ENCODE assay signal across 8 cellular contexts in the genomic region with DNA sequence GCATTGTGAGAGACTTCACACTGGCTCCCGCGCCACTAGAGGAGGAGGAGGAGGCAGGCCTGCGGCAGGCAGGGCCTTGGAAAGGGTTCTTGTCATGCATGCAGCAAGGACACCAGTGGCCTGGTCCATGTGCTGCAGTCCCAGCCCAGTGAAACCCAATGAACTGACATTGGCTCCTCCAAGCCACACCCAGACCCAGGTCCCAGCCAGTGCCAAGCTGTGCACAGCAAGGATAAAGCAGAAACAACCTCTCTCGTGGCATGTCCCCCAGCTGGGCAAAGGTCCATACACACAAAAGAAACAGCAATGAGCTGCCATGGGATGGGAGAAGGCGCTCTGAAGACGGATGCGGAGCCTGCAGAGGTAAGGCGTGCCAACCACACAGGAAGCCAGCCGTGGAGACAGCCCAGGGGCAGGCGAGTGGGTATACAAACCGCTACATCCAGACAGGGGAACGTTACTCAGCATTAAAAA.
A peak's percentile ranks its signal among the peaks of the same experiment; 100 is the strongest.
DNase-seq lines count a peak whose midpoint lies in the region; ATAC-seq, FAIRE-seq and TF ChIP-seq lines count a peak whose summit lies in the region.

No MANE protein-coding gene starts in this region.

- no peak for TF ChIP-seq POLR2A in GM12892 (IDR thresholded peaks at IDR 0.05; ENCODE audit: low read depth, low read length)

- DNase-seq in activated CD4-positive, CD25-positive, alpha-beta regulatory T cell treated with anti-CD3 and anti-CD28 coated beads, Interleukin-2, amount 50 U/mL, for 72 hours, result peak; percentile 53
- DNase-seq in caudate nucleus (lab: John Stamatoyannopoulos, UW), result peak in 2 of 61 donors; percentile 19 to 22
- peak; percentile 46 to 56 for DNase-seq in stimulated activated CD8-positive, alpha-beta memory T cell treated with anti-CD3 and anti-CD28 coated beads, Interleukin-4, amount 100 ng/mL, for 1 hour (ENCODE audit: low read depth in 2 of 2, low spot score in 1 of 2)
- DNase-seq in SKM-1 (lab: John Stamatoyannopoulos, UW; ENCODE audit: unreplicated experiment), result no peak
- DNase-seq in NCI-H2081 treated with DMSO at 0.1 percent for 48 hours (lab: John Stamatoyannopoulos, UW), result no peak
- DNase-seq in GM12892 (ENCODE audit: insufficient read length), result no peak

- ATAC-seq in GM21825 (IDR thresholded peaks at IDR 0.05; ENCODE audit: unreplicated experiment), result peak; percentile 33
- no peak for ATAC-seq in HG03520 (IDR thresholded peaks at IDR 0.05; ENCODE audit: unreplicated experiment)

- no peak for FAIRE-seq in GM12892 (lab: Jason Lieb, UNC)

- peak overlapping the region; percentile 58 for H3K27ac ChIP-seq in caudate nucleus (ENCODE audit: low read depth, low read length)

Comparison
In these comparisons a context has a peak if more than half of its experiments do, and no peak if none do; other contexts are left out.
1. DNase-seq: peak in activated CD4-positive, CD25-positive, alpha-beta regulatory T cell treated with anti-CD3 and anti-CD28 coated beads, Interleukin-2, amount 50 U/mL, for 72 hours (single experiment) and stimulated activated CD8-positive, alpha-beta memory T cell treated with anti-CD3 and anti-CD28 coated beads, Interleukin-4, amount 100 ng/mL, for 1 hour (2 of 2); none in SKM-1 (single experiment), NCI-H2081 treated with DMSO at 0.1 percent for 48 hours (single experiment) and GM12892 (single experiment).